In genomic region chr2:28071221-28071620, GRCh38 we compare ENCODE assay signal across 14 cellular contexts.
DNase-seq lines count a peak whose midpoint lies in the region; ATAC-seq and TF ChIP-seq lines count a peak whose summit lies in the region.
"Had no signal": no experiment of that assay in that cellular context is flagged by ENCODE, and none has a peak within 500 bp of the region (broad histone marks: within the 10 kb centered on the region; RNA-seq: fewer than 3 reads in every experiment).

No MANE protein-coding gene starts in this region.

- H3K4me1 Mint-ChIP-seq in activated CD4-positive, alpha-beta memory T cell treated with anti-CD3 and anti-CD28 coated beads for 36 hours (ENCODE audit: low read depth) = no peaks in the 10 kb centered on the region
- H3K4me1 Mint-ChIP-seq: H9 had no signal

- no peak overlapping the region for H3K27ac Mint-ChIP-seq in activated CD4-positive, alpha-beta memory T cell treated with anti-CD3 and anti-CD28 coated beads for 36 hours
- H3K27ac Mint-ChIP-seq: CD4-positive, alpha-beta T cell; H9 had no signal

- CTCF ChIA-PET in activated CD4-positive, alpha-beta memory T cell treated with anti-CD3 and anti-CD28 coated beads for 36 hours (lab: Charles Lee) = no interaction called here

- TF ChIP-seq CTCF in LNCaP clone FGC (IDR thresholded peaks at IDR 0.05; ENCODE audit: control insufficient read depth, extremely low read depth, insufficient read depth) = no peak
- no peak for TF ChIP-seq CTCF in esophagus squamous epithelium (IDR thresholded peaks at IDR 0.05)

- peaks cover 2% of the 10 kb centered on the region for H3K36me3 Mint-ChIP-seq in activated CD4-positive, alpha-beta memory T cell treated with anti-CD3 and anti-CD28 coated beads for 36 hours

- H3K4me1 ChIP-seq in esophagus squamous epithelium = peaks cover 0 to 29% (median 0%) of the 10 kb centered on the region in 3 donors

- H3K4me3 Mint-ChIP-seq in activated CD4-positive, alpha-beta memory T cell treated with anti-CD3 and anti-CD28 coated beads for 36 hours = no peak overlapping the region
- H3K4me3 Mint-ChIP-seq: CD4-positive, alpha-beta T cell; H9 had no signal

- DNase-seq in LNCaP clone FGC (ENCODE audit: low read depth) (peak; percentile 74), NCI-H446 (lab: John Stamatoyannopoulos, UW) (peak; percentile 25 to 60), inferior parietal cortex (ENCODE audit: extremely low spot score) (peak; percentile 20), HuH-7 (ENCODE audit: low spot score) (no peak), esophagus squamous epithelium (lab: John Stamatoyannopoulos, UW) (no peak)
- no peak for DNase-seq in activated CD4-positive, alpha-beta memory T cell treated with anti-CD3 and anti-CD28 coated beads for 36 hours
- DNase-seq: ACHN; CD4-positive, alpha-beta T cell; DMS153; DMS79; GDM1; H9 had no signal

- intact Hi-C loops in activated CD4-positive, alpha-beta memory T cell treated with anti-CD3 and anti-CD28 coated beads for 36 hours (cut with micrococcal nuclease) = no loop called here
- intact Hi-C loops in esophagus squamous epithelium (cut with DNase I) = no loop called here

- H3K27me3 Mint-ChIP-seq in activated CD4-positive, alpha-beta memory T cell treated with anti-CD3 and anti-CD28 coated beads for 36 hours = no peaks in the 10 kb centered on the region
- H3K27me3 Mint-ChIP-seq: CD4-positive, alpha-beta T cell had no signal

- no peaks in the 10 kb centered on the region for H3K27me3 ChIP-seq in esophagus squamous epithelium

- no peaks in the 10 kb centered on the region for H3K36me3 ChIP-seq in esophagus squamous epithelium

- no peak for ATAC-seq in GM21619 (IDR thresholded peaks at IDR 0.05; ENCODE audit: unreplicated experiment)

- no peak for TF ChIP-seq POLR2A in esophagus squamous epithelium (IDR thresholded peaks at IDR 0.05)

- H3K9me3 Mint-ChIP-seq in activated CD4-positive, alpha-beta memory T cell treated with anti-CD3 and anti-CD28 coated beads for 36 hours = no peaks in the 10 kb centered on the region
- H3K9me3 Mint-ChIP-seq: CD4-positive, alpha-beta T cell; H9 had no signal

- H3K27ac ChIP-seq in esophagus squamous epithelium = no peak overlapping the region
- H3K27ac ChIP-seq: C4-2B had no signal

- POLR2A ChIA-PET in activated CD4-positive, alpha-beta memory T cell treated with anti-CD3 and anti-CD28 coated beads for 36 hours (lab: Charles Lee) = no interaction called here

- H3K4me3 ChIP-seq in LNCaP clone FGC (ENCODE audit: low read depth, low read length) = no peak overlapping the region
- H3K4me3 ChIP-seq in esophagus squamous epithelium = no peak overlapping the region

- 62 to 68% methylated on average over 5 of the region's 5 CpGs for WGBS in esophagus squamous epithelium, 2 donors

- H3K9me3 ChIP-seq in esophagus squamous epithelium = no peaks in the 10 kb centered on the region

Comparison
In these comparisons a context has a peak if more than half of its experiments do, and no peak if none do; other contexts are left out.
1. DNase-seq: peak in LNCaP clone FGC (single experiment), NCI-H446 (2 of 2) and inferior parietal cortex (single experiment); none in HuH-7 (single experiment), activated CD4-positive, alpha-beta memory T cell treated with anti-CD3 and anti-CD28 coated beads for 36 hours (single experiment) and esophagus squamous epithelium (single experiment).